ENCODE assay signal across 1 cellular context in the genomic region with DNA sequence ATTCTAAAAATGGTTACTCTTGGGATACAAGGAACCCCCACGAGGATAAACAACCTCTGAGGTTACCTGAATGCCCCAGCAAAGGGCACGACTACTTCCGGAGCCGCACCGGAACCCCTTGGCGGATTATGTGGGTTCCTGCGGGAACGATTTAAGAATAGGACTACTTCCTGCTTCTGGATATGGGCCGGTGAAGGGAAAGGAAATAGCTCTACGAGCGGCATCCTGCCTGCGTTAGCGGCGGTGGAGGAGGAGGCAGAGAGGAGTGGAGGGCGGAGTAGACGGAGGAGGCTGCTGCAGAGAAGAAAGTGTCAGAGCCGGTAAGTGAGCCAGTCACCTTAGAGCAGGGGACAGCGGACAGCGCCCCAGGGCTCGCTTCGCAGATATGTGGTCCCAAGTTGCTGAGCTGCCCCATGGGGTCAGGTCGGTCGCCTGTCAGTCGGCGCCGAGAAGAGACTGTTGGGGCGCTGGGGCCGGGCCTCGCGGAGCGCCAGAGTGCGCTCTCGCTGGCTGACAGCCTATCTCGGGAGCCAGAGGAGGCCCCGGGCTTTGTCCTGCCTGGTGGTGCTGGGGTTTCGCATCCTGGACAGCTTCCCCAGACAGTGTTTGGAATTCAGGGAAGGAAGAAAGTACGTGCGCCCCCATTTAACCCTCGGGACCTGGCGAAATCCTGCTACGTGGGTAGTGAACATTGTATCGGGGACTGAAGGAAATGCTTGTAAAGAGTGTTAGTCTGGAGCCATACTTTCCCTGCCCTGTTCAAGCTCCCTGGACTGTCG.
TF ChIP-seq lines count a peak whose summit lies in the region.

A gene with protein sequence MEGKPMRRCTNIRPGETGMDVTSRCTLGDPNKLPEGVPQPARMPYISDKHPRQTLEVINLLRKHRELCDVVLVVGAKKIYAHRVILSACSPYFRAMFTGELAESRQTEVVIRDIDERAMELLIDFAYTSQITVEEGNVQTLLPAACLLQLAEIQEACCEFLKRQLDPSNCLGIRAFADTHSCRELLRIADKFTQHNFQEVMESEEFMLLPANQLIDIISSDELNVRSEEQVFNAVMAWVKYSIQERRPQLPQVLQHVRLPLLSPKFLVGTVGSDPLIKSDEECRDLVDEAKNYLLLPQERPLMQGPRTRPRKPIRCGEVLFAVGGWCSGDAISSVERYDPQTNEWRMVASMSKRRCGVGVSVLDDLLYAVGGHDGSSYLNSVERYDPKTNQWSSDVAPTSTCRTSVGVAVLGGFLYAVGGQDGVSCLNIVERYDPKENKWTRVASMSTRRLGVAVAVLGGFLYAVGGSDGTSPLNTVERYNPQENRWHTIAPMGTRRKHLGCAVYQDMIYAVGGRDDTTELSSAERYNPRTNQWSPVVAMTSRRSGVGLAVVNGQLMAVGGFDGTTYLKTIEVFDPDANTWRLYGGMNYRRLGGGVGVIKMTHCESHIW (plus strand): TSS at position 223 of the 779 bp plus-strand sequence. CDS start 1,063 bp downstream, outside the sequence.

TF ChIP-seq in SK-N-SH treated with all-trans-retinoic acid at 6 μM for 48 hours, 23 proteins besides CTCF, POLR2A, EP300 and RAD21 (continued from another document):
- no peak for TF ChIP-seq BACH2 (CRISPR knock-in tag; IDR thresholded peaks at IDR 0.05; ENCODE audit: borderline replicate concordance)
- TF ChIP-seq, protein P1, sequence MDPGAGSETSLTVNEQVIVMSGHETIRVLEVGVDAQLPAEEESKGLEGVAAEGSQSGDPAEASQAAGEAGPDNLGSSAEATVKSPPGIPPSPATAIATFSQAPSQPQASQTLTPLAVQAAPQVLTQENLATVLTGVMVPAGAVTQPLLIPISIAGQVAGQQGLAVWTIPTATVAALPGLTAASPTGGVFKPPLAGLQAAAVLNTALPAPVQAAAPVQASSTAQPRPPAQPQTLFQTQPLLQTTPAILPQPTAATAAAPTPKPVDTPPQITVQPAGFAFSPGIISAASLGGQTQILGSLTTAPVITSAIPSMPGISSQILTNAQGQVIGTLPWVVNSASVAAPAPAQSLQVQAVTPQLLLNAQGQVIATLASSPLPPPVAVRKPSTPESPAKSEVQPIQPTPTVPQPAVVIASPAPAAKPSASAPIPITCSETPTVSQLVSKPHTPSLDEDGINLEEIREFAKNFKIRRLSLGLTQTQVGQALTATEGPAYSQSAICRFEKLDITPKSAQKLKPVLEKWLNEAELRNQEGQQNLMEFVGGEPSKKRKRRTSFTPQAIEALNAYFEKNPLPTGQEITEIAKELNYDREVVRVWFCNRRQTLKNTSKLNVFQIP (CRISPR knock-in tag; IDR thresholded peaks at IDR 0.05; ENCODE audit: borderline replicate concordance, low read depth), result peak; percentile 41; the same call in 1 of the 2 replicates
- peak; percentile 89 for TF ChIP-seq TOX (CRISPR knock-in tag; IDR thresholded peaks at IDR 0.05; ENCODE audit: borderline replicate concordance)
